In genomic region chr4:105145913-105146285, GRCh38 we compare ENCODE assay signal across 8 cellular contexts. TPM values are rescaled to one million over a fixed set of nuclear protein-coding genes. Genes with fewer than 3 reads are reported as not detected.
DNase-seq lines count a peak whose midpoint lies in the region; ATAC-seq and TF ChIP-seq lines count a peak whose summit lies in the region.

No MANE protein-coding gene starts in this region.

- POLR2A ChIA-PET in RWPE1 (lab: Yijun Ruan, JAX; ENCODE audit: low non-redundant PET): interaction anchor here (0.6 kb wide), 1 partner anchor 54 kb away, joined by 3 read pairs; no protein-coding TSS in a partner anchor

- H3K9me3 ChIP-seq in ascending aorta: no peaks in the 10 kb centered on the region
- no peaks in the 10 kb centered on the region for H3K9me3 ChIP-seq in iPS-18c (ENCODE audit: control insufficient read depth, insufficient read depth, low read length)

- intact Hi-C loops in ascending aorta (cut with DNase I): loop anchor here (1.0 to 10.0 kb wide), 7 partner anchors 43 to 1169 kb away; partner anchors contain the start of genes AIMP1, GSTCD, INTS12 and NPNT

- CTCF ChIA-PET in RWPE1 (lab: Yijun Ruan, JAX): interaction anchor here (0.9 kb wide), 1 partner anchor 402 kb away, joined by 3 read pairs; no protein-coding TSS in a partner anchor

- peaks cover 0 to 2% of the 10 kb centered on the region in 2 donors for H3K4me1 ChIP-seq in ascending aorta

- H3K27ac ChIP-seq in RWPE1: peak overlapping the region; percentile 76
- peak overlapping the region; percentile 86 to 88 for H3K27ac ChIP-seq in ascending aorta

- H3K27me3 ChIP-seq in ascending aorta: no peaks in the 10 kb centered on the region

- DNase-seq in RWPE1 (ENCODE audit: low spot score) (no peak), ascending aorta (ENCODE audit: low spot score in 2 of 2) (no peak), DMS 273 treated with DMSO at 0.1 percent for 48 hours (lab: John Stamatoyannopoulos, UW) (no peak), NCI-H2029 (lab: John Stamatoyannopoulos, UW) (no peak)
- DNase-seq in stimulated activated CD4-positive, alpha-beta T cell treated with anti-CD3 and anti-CD28 coated beads, Interleukin-2, amount 100 ng/mL, for 48 hours: peak; percentile 27 to 28

- ATAC-seq in GM18511 (IDR thresholded peaks at IDR 0.05; ENCODE audit: unreplicated experiment) (peak; percentile 27), HG02759 (IDR thresholded peaks at IDR 0.05; ENCODE audit: unreplicated experiment) (peak; percentile 19)

- no peak for TF ChIP-seq CTCF in RWPE1 (conservative IDR thresholded peaks at IDR 0.05; ENCODE audit: low read depth)
- no peak for TF ChIP-seq CTCF in ascending aorta (IDR thresholded peaks at IDR 0.05)

- no peaks in the 10 kb centered on the region for H3K36me3 ChIP-seq in ascending aorta

- peak overlapping the region; percentile 89 to 91 for H3K4me3 ChIP-seq in ascending aorta
- peak overlapping the region; percentile 50 for H3K4me3 ChIP-seq in iPS-18c (ENCODE audit: insufficient read depth, low read depth, low read length)

RNA-seq across cellular contexts. Expression of gene TET2, which starts 0.8 kb away (rescaled TPM):
- 14.8 TPM for total RNA-seq in ascending aorta

Comparison
In these comparisons a context has a peak if more than half of its experiments do, and no peak if none do; other contexts are left out.
1. DNase-seq: peak in stimulated activated CD4-positive, alpha-beta T cell treated with anti-CD3 and anti-CD28 coated beads, Interleukin-2, amount 100 ng/mL, for 48 hours (2 of 2); none in RWPE1 (single experiment), ascending aorta (0 of 2), DMS 273 treated with DMSO at 0.1 percent for 48 hours (single experiment) and NCI-H2029 (single experiment).